8 cellular contexts compared by ENCODE assay signal in the genomic region with DNA sequence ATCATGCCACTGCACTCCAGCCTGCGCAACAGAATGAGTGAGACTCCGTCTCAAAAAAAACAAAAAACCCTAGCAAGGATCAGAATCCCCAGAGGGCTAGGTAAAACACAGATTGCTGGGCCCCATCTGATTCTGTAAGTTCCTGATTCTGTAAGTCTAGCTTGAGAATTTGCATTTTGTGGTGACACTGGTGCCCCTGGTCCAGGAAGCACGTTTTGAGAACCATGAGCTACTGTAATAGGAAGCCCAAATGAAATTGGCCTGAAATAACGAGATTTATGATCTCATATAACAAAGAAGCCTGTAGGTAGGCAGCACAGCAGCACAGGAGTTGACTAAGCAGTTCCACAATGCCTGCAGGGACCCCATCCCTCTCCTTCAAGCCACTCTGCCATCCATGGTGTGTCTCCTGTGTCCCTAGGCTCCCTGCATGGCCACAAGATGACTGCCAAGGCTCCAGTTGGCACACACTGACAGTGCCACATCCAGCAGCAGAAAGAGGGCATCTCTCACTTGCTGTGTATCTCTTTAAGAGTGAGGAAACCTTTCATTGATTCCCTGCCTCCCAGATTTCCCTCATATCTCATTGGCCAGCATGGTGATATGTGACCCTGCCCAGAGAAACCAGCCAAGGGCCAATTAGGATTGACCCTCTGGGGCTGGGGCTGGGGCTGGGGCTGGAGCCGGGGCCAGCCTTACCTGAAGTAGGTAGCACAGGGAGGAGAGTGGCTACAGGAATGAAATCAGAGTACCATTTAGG. TPM values are rescaled to one million over a fixed set of nuclear protein-coding genes. Genes with fewer than 3 reads are reported as not detected.
DNase-seq lines count a peak whose midpoint lies in the region; ATAC-seq and TF ChIP-seq lines count a peak whose summit lies in the region.

No MANE protein-coding gene starts in this region.

- peaks cover 30 to 44% of the 10 kb centered on the region in 2 donors for H3K36me3 Mint-ChIP-seq in stimulated activated naive B cell treated with anti-CD40 and anti-IgM and Interleukin-4, amounts not matched to agents 10 μg/mL and 1 μg/mL and 100 μg/mL, for 72 hours

- H3K27ac ChIP-seq in OCI-LY3 (ENCODE audit: low read length) = peak overlapping the region; percentile 91
- no peak overlapping the region for H3K27ac ChIP-seq in gastroesophageal sphincter

- H3K9ac ChIP-seq in OCI-LY3 (ENCODE audit: low read length) = peak overlapping the region; percentile 58

- peaks cover 3% of the 10 kb centered on the region; the same call in 1 of the 2 replicates for H3K9me3 ChIP-seq in OCI-LY3 (ENCODE audit: insufficient read depth, low read length)
- no peaks in the 10 kb centered on the region for H3K9me3 ChIP-seq in gastroesophageal sphincter
- no peaks in the 10 kb centered on the region for H3K9me3 ChIP-seq in HAP-1

- ATAC-seq in HG02973 (IDR thresholded peaks at IDR 0.05; ENCODE audit: unreplicated experiment) (peak; percentile 41), gastroesophageal sphincter (no peak)
- ATAC-seq in stimulated activated naive B cell treated with anti-CD40 and anti-IgM and Interleukin-4, amounts not matched to agents 10 μg/mL and 1 μg/mL and 100 μg/mL, for 72 hours (replicated peaks) = peak; percentile 88 to 89

- H3K36me3 ChIP-seq in OCI-LY3 (replicated peaks; ENCODE audit: low read depth, low read length) = peaks cover 2% of the 10 kb centered on the region
- no peaks in the 10 kb centered on the region for H3K36me3 ChIP-seq in gastroesophageal sphincter
- no peaks in the 10 kb centered on the region for H3K36me3 ChIP-seq in HAP-1 (replicated peaks)

- no peak for TF ChIP-seq EP300 in gastroesophageal sphincter (IDR thresholded peaks at IDR 0.05)

- H3K4me1 ChIP-seq in OCI-LY3 (ENCODE audit: low read length) (peaks cover 51% of the 10 kb centered on the region), gastroesophageal sphincter (peaks cover 0 to 24% (median 0%) of the 10 kb centered on the region in 3 donors), HAP-1 (peaks cover 15% of the 10 kb centered on the region)

- TF ChIP-seq POLR2A in gastroesophageal sphincter (IDR thresholded peaks at IDR 0.05) = no peak

- H3K4me3 Mint-ChIP-seq in stimulated activated naive B cell treated with anti-CD40 and anti-IgM and Interleukin-4, amounts not matched to agents 10 μg/mL and 1 μg/mL and 100 μg/mL, for 72 hours = peak overlapping the region; percentile 35 to 48

- no peaks in the 10 kb centered on the region for H4K20me1 ChIP-seq in OCI-LY3 (ENCODE audit: insufficient read depth, low read length)

- in situ Hi-C loops in HAP-1 (cut with MboI; ENCODE audit: low sequenced_read_pairs) = no loop called here

- peaks cover 0 to 4% of the 10 kb centered on the region in 2 donors for H3K9me3 Mint-ChIP-seq in stimulated activated naive B cell treated with anti-CD40 and anti-IgM and Interleukin-4, amounts not matched to agents 10 μg/mL and 1 μg/mL and 100 μg/mL, for 72 hours

- 65 to 90% methylated on average over 2 to 4 of the region's 5 CpGs for WGBS in gastroesophageal sphincter (ENCODE audit: low coverage in 1 of 2), 2 donors

- no peak overlapping the region for H2AFZ ChIP-seq in OCI-LY3 (ENCODE audit: low read depth, low read length)

- TF ChIP-seq CTCF in OCI-LY3 (IDR thresholded peaks at IDR 0.05; ENCODE audit: low read depth, low read length) (no peak), gastroesophageal sphincter (IDR thresholded peaks at IDR 0.05) (no peak)

- H3K27me3 ChIP-seq in OCI-LY3 (ENCODE audit: low read depth, low read length) (no peaks in the 10 kb centered on the region), gastroesophageal sphincter (no peaks in the 10 kb centered on the region), HAP-1 (ENCODE audit: low read depth) (no peaks in the 10 kb centered on the region)

- H3K4me3 ChIP-seq in OCI-LY3 (ENCODE audit: low read length) (peak overlapping the region; percentile 45), gastroesophageal sphincter (no peak overlapping the region), HAP-1 (no peak overlapping the region)

- peak overlapping the region; percentile 67 for H3K4me2 ChIP-seq in OCI-LY3 (ENCODE audit: low read length)

- peaks cover 34% of the 10 kb centered on the region for H3K79me2 ChIP-seq in OCI-LY3 (ENCODE audit: low read length)

- H3K4me1 Mint-ChIP-seq in stimulated activated naive B cell treated with anti-CD40 and anti-IgM and Interleukin-4, amounts not matched to agents 10 μg/mL and 1 μg/mL and 100 μg/mL, for 72 hours = peaks cover 59 to 92% of the 10 kb centered on the region in 2 donors

- peak overlapping the region; percentile 93 for H3K27ac Mint-ChIP-seq in stimulated activated naive B cell treated with anti-CD40 and anti-IgM and Interleukin-4, amounts not matched to agents 10 μg/mL and 1 μg/mL and 100 μg/mL, for 72 hours

- H3K27me3 Mint-ChIP-seq in stimulated activated naive B cell treated with anti-CD40 and anti-IgM and Interleukin-4, amounts not matched to agents 10 μg/mL and 1 μg/mL and 100 μg/mL, for 72 hours = no peaks in the 10 kb centered on the region

- DNase-seq in NCI-H2227 treated with DMSO at 0.1 percent for 48 hours (lab: John Stamatoyannopoulos, UW) = peak; percentile 39
- no peak for DNase-seq in NCI-H2227 (lab: John Stamatoyannopoulos, UW; ENCODE audit: unreplicated experiment)
- DNase-seq in stimulated activated naive B cell treated with anti-CD40 and anti-IgM and Interleukin-4, amounts not matched to agents 10 μg/mL and 1 μg/mL and 100 μg/mL, for 72 hours = peak; percentile 71
- DNase-seq in DMS53 (lab: John Stamatoyannopoulos, UW) = no peak
- DNase-seq in HAP-1 (ENCODE audit: low spot score in 2 of 2) = no peak

RNA-seq across cellular contexts. Expression of a gene that starts 21.7 kb away (rescaled TPM):
- 10 to 100 TPM in 2 of 4 donors, 1 to 10 TPM in 2; 5.9 to 20.2 (median 11.8) TPM for total RNA-seq in gastroesophageal sphincter

RNA-seq across cellular contexts. Expression of a gene that starts 22.3 kb away (rescaled TPM):
- not detected for total RNA-seq in gastroesophageal sphincter

Comparison
In these comparisons a context has a peak if more than half of its experiments do, and no peak if none do; other contexts are left out.
1. DNase-seq: peak in NCI-H2227 treated with DMSO at 0.1 percent for 48 hours (single experiment) and stimulated activated naive B cell treated with anti-CD40 and anti-IgM and Interleukin-4, amounts not matched to agents 10 μg/mL and 1 μg/mL and 100 μg/mL, for 72 hours (single experiment); none in NCI-H2227 (single experiment), DMS53 (single experiment) and HAP-1 (0 of 2).